In the genomic region with DNA sequence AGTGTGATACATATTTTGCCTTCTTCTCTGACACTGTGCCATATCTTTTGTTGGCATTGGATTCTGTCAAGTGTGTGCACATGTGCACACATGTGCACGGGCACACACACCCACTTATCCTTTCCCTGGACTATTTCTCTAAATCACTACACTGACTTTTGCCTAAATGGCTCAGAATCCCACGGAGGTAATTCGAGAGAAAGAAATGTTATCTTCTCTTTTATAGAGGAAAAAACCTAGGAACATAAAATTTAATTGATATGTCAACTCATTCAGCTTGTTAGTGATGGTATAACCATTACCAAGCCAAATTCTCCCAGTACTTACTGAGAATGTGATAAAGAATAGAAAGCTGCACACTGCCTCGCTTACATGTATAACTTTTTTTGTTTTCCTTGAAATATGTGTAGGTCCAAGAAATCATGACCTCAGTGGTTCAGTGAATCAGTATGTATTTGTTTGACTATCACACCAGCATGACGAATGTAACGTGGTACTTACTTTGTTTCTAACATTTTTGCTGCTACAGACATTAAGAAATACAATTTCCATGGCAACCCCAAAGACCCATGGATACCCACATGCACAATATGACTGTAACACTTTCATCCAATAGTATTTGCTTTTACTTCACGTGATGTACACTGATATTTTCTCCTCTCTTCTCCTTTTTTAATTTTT, we compare ENCODE assay signal across 2 cellular contexts.
TF ChIP-seq lines count a peak whose summit lies in the region.

No MANE protein-coding gene starts in this region.

TF ChIP-seq in HCT116, 20 proteins besides CTCF, POLR2A, EP300 and RAD21 (continued from another document):
- TF ChIP-seq, protein P1, sequence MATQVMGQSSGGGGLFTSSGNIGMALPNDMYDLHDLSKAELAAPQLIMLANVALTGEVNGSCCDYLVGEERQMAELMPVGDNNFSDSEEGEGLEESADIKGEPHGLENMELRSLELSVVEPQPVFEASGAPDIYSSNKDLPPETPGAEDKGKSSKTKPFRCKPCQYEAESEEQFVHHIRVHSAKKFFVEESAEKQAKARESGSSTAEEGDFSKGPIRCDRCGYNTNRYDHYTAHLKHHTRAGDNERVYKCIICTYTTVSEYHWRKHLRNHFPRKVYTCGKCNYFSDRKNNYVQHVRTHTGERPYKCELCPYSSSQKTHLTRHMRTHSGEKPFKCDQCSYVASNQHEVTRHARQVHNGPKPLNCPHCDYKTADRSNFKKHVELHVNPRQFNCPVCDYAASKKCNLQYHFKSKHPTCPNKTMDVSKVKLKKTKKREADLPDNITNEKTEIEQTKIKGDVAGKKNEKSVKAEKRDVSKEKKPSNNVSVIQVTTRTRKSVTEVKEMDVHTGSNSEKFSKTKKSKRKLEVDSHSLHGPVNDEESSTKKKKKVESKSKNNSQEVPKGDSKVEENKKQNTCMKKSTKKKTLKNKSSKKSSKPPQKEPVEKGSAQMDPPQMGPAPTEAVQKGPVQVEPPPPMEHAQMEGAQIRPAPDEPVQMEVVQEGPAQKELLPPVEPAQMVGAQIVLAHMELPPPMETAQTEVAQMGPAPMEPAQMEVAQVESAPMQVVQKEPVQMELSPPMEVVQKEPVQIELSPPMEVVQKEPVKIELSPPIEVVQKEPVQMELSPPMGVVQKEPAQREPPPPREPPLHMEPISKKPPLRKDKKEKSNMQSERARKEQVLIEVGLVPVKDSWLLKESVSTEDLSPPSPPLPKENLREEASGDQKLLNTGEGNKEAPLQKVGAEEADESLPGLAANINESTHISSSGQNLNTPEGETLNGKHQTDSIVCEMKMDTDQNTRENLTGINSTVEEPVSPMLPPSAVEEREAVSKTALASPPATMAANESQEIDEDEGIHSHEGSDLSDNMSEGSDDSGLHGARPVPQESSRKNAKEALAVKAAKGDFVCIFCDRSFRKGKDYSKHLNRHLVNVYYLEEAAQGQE (IDR thresholded peaks at IDR 0.05; ENCODE audit: low read depth) = no peak
- TF ChIP-seq, protein P2, sequence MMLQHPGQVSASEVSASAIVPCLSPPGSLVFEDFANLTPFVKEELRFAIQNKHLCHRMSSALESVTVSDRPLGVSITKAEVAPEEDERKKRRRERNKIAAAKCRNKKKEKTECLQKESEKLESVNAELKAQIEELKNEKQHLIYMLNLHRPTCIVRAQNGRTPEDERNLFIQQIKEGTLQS (IDR thresholded peaks at IDR 0.05) = no peak
- TF ChIP-seq FOSL1 (IDR thresholded peaks at IDR 0.05; ENCODE audit: low read depth) (no peak; the same call in 1 of the 2 replicates), CEBPB (IDR thresholded peaks at IDR 0.05; ENCODE audit: low read depth) (no peak), MAX (IDR thresholded peaks at IDR 0.05) (no peak), ZNF274 (IDR thresholded peaks at IDR 0.05; ENCODE audit: low read depth, low read length) (no peak), SRF (IDR thresholded peaks at IDR 0.05; ENCODE audit: low read depth) (no peak), ZFX (IDR thresholded peaks at IDR 0.05) (no peak), EZH2phosphoT487 (IDR thresholded peaks at IDR 0.05; ENCODE audit: borderline replicate concordance) (no peak), POLR2AphosphoS5 (IDR thresholded peaks at IDR 0.05; ENCODE audit: low read depth, low read length) (no peak), SIN3A (IDR thresholded peaks at IDR 0.05; ENCODE audit: low read depth) (no peak), TCF7L2 (IDR thresholded peaks at IDR 0.05; ENCODE audit: borderline replicate concordance, extremely low read depth, insufficient read depth, insufficient read length) (no peak), EZH2 (IDR thresholded peaks at IDR 0.05) (no peak), SP1 (IDR thresholded peaks at IDR 0.05; ENCODE audit: low read depth) (no peak), YY1 (IDR thresholded peaks at IDR 0.05; ENCODE audit: extremely low read depth, insufficient replicate concordance, low read depth, low read length) (no peak), ELF1 (IDR thresholded peaks at IDR 0.05; ENCODE audit: borderline replicate concordance, low read depth) (no peak), CBX3 (IDR thresholded peaks at IDR 0.05; ENCODE audit: low read depth) (no peak)

TF ChIP-seq in HEK293, 187 proteins besides CTCF, POLR2A, EP300 and RAD21 (continued from another document and continues in another):
- TF ChIP-seq, protein P3, sequence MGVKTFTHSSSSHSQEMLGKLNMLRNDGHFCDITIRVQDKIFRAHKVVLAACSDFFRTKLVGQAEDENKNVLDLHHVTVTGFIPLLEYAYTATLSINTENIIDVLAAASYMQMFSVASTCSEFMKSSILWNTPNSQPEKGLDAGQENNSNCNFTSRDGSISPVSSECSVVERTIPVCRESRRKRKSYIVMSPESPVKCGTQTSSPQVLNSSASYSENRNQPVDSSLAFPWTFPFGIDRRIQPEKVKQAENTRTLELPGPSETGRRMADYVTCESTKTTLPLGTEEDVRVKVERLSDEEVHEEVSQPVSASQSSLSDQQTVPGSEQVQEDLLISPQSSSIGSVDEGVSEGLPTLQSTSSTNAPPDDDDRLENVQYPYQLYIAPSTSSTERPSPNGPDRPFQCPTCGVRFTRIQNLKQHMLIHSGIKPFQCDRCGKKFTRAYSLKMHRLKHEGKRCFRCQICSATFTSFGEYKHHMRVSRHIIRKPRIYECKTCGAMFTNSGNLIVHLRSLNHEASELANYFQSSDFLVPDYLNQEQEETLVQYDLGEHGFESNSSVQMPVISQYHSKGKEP (tag by site-specific recombination; IDR thresholded peaks at IDR 0.05) = peak; percentile 61; the same call in 1 of the 2 replicates
- TF ChIP-seq, protein P4, sequence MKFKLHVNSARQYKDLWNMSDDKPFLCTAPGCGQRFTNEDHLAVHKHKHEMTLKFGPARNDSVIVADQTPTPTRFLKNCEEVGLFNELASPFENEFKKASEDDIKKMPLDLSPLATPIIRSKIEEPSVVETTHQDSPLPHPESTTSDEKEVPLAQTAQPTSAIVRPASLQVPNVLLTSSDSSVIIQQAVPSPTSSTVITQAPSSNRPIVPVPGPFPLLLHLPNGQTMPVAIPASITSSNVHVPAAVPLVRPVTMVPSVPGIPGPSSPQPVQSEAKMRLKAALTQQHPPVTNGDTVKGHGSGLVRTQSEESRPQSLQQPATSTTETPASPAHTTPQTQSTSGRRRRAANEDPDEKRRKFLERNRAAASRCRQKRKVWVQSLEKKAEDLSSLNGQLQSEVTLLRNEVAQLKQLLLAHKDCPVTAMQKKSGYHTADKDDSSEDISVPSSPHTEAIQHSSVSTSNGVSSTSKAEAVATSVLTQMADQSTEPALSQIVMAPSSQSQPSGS (tag by site-specific recombination; IDR thresholded peaks at IDR 0.05; ENCODE audit: low read depth) = 0 out of 2 replicates have a peak, but pooled peaks have one; percentile 18
- TF ChIP-seq ZFP3 (tag by site-specific recombination; IDR thresholded peaks at IDR 0.05; ENCODE audit: low read depth) = no peak
- TF ChIP-seq ZNF555 (tag by site-specific recombination; conservative IDR thresholded peaks at IDR 0.05) = no peak
- peak; percentile 55; the same call in 1 of the 2 replicates for TF ChIP-seq IKZF3 (tag by site-specific recombination; IDR thresholded peaks at IDR 0.05)
- no peak for TF ChIP-seq ZBTB20 (tag by site-specific recombination; IDR thresholded peaks at IDR 0.05)
- TF ChIP-seq OVOL3 (tag by site-specific recombination; IDR thresholded peaks at IDR 0.05) = 0 out of 2 replicates have a peak, but pooled peaks have one; percentile 33
- TF ChIP-seq ZNF48 (tag by site-specific recombination; IDR thresholded peaks at IDR 0.05) = no peak
- TF ChIP-seq, protein P5, sequence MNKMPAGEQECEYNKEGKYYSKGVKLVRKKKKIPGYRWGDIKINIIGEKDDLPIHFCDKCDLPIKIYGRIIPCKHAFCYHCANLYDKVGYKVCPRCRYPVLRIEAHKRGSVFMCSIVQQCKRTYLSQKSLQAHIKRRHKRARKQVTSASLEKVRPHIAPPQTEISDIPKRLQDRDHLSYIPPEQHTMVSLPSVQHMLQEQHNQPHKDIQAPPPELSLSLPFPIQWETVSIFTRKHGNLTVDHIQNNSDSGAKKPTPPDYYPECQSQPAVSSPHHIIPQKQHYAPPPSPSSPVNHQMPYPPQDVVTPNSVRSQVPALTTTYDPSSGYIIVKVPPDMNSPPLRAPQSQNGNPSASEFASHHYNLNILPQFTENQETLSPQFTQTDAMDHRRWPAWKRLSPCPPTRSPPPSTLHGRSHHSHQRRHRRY (tag by site-specific recombination; IDR thresholded peaks at IDR 0.05) = no peak
- no peak for TF ChIP-seq ZNF433 (tag by site-specific recombination; IDR thresholded peaks at IDR 0.05; ENCODE audit: low read depth)
- no peak; the same call in 1 of the 2 replicates for TF ChIP-seq GLIS1 (tag by site-specific recombination; IDR thresholded peaks at IDR 0.05)
- TF ChIP-seq ZNF184 (tag by site-specific recombination; IDR thresholded peaks at IDR 0.05) = no peak
- no peak for TF ChIP-seq SP7 (tag by site-specific recombination; IDR thresholded peaks at IDR 0.05)
- no peak for TF ChIP-seq ZNF292 (tag by site-specific recombination; IDR thresholded peaks at IDR 0.05; ENCODE audit: borderline replicate concordance, low read depth)
- TF ChIP-seq ZNF311 (tag by site-specific recombination; IDR thresholded peaks at IDR 0.05; ENCODE audit: borderline replicate concordance) = no peak
- no peak for TF ChIP-seq ZNF473 (tag by site-specific recombination; IDR thresholded peaks at IDR 0.05)
- TF ChIP-seq KLF8 (tag by site-specific recombination; IDR thresholded peaks at IDR 0.05) = no peak
- TF ChIP-seq ZNF596 (tag by site-specific recombination; IDR thresholded peaks at IDR 0.05) = 0 out of 2 replicates have a peak, but pooled peaks have one; percentile 12
- no peak for TF ChIP-seq ZNF274 (IDR thresholded peaks at IDR 0.05; ENCODE audit: low read length)
- TF ChIP-seq ZNF274 (tag by site-specific recombination; IDR thresholded peaks at IDR 0.05; ENCODE audit: borderline replicate concordance) = no peak
- TF ChIP-seq ZNF146 (tag by site-specific recombination; IDR thresholded peaks at IDR 0.05) = no peak
- no peak for TF ChIP-seq PRDM10 (tag by site-specific recombination; IDR thresholded peaks at IDR 0.05)
- TF ChIP-seq ZXDB (tag by site-specific recombination; IDR thresholded peaks at IDR 0.05) = peak; percentile 57
- peak; percentile 93 for TF ChIP-seq PRDM6 (tag by site-specific recombination; IDR thresholded peaks at IDR 0.05)
- no peak for TF ChIP-seq RBAK (tag by site-specific recombination; IDR thresholded peaks at IDR 0.05)
- TF ChIP-seq, protein P6, sequence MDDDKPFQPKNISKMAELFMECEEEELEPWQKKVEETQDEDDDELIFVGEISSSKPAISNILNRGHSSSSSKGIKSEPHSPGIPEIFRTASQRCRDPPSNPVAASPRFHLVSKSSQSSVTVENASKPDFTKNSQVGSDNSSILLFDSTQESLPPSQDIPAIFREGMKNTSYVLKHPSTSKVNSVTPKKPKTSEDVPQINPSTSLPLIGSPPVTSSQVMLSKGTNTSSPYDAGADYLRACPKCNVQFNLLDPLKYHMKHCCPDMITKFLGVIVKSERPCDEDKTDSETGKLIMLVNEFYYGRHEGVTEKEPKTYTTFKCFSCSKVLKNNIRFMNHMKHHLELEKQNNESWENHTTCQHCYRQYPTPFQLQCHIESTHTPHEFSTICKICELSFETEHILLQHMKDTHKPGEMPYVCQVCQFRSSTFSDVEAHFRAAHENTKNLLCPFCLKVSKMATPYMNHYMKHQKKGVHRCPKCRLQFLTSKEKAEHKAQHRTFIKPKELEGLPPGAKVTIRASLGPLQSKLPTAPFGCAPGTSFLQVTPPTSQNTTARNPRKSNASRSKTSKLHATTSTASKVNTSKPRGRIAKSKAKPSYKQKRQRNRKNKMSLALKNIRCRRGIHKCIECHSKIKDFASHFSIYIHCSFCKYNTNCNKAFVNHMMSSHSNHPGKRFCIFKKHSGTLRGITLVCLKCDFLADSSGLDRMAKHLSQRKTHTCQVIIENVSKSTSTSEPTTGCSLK (tag by site-specific recombination; IDR thresholded peaks at IDR 0.05) = no peak
- TF ChIP-seq ZNF626 (tag by site-specific recombination; IDR thresholded peaks at IDR 0.05) = no peak
- TF ChIP-seq ZFP37 (tag by site-specific recombination; IDR thresholded peaks at IDR 0.05) = no peak
- no peak for TF ChIP-seq ZNF639 (tag by site-specific recombination; IDR thresholded peaks at IDR 0.05)
